In genomic region chr6:112941613-112942012, GRCh38 we compare ENCODE assay signal across 30 cellular contexts.
"Had no signal": no experiment of that assay in that cellular context is flagged by ENCODE, and none has a peak within 500 bp of the region (broad histone marks: within the 10 kb centered on the region; RNA-seq: fewer than 3 reads in every experiment).

No MANE protein-coding gene starts in this region.

- H3K27ac Mint-ChIP-seq: activated B cell treated with CpG ODN at 0.5 μM for 24 hours; activated CD8-positive, alpha-beta T cell treated with anti-CD3 and anti-CD28 coated beads for 36 hours; activated naive CD4-positive, alpha-beta T cell treated with anti-CD3 and anti-CD28 coated beads for 36 hours; activated naive CD4-positive, alpha-beta T cell treated with anti-CD3 and anti-CD28 coated beads, Interleukin-2, amount 50 U/mL, for 24 hours; activated naive CD8-positive, alpha-beta T cell treated with anti-CD3 and anti-CD28 coated beads for 36 hours; activated naive CD8-positive, alpha-beta T cell treated with anti-CD3 and anti-CD28 coated beads, Interleukin-2, amount 50 U/mL, for 24 hours; activated T-helper 1 cell treated with anti-CD3 and anti-CD28 coated beads, Interleukin-12 subunit alpha, Interleukin-12 subunit beta, Interleukin-2, Interleukin-4 antibody, amounts not matched to agents 30 ng/mL and 10 ng/mL and 1 ng/mL, durations not matched to agents 14 hours and 24 hours and 36 hours; activated T-helper 2 cell treated with anti-CD3 and anti-CD28 coated beads, Interferon-gamma antibody, Interleukin-2, Interleukin-4, amounts not matched to agents 10 μg/mL and 5 μg/mL and 100 μg/mL, durations not matched to agents 14 hours and 24 hours and 36 hours; T-helper 17 cell; T-helper 2 cell treated with Interferon-gamma antibody and Interleukin-4, amounts not matched to agents 5 μg/mL and 100 μg/mL, for 36 hours had no signal

- H3K9me3 Mint-ChIP-seq: activated B cell treated with CpG ODN at 0.5 μM for 24 hours; activated CD8-positive, alpha-beta T cell treated with anti-CD3 and anti-CD28 coated beads for 36 hours; activated naive CD4-positive, alpha-beta T cell treated with anti-CD3 and anti-CD28 coated beads for 36 hours; activated naive CD4-positive, alpha-beta T cell treated with anti-CD3 and anti-CD28 coated beads, Interleukin-2, amount 50 U/mL, for 24 hours; activated naive CD8-positive, alpha-beta T cell treated with anti-CD3 and anti-CD28 coated beads for 36 hours; activated T-cell treated with anti-CD3 and anti-CD28 coated beads, Interleukin-2, amount 50 U/mL, for 4 hours; activated T-helper 1 cell treated with anti-CD3 and anti-CD28 coated beads, Interleukin-12 subunit alpha, Interleukin-12 subunit beta, Interleukin-2, Interleukin-4 antibody, amounts not matched to agents 30 ng/mL and 10 ng/mL and 1 ng/mL, durations not matched to agents 14 hours and 24 hours and 36 hours; activated T-helper 2 cell treated with anti-CD3 and anti-CD28 coated beads, Interferon-gamma antibody, Interleukin-2, Interleukin-4, amounts not matched to agents 10 μg/mL and 5 μg/mL and 100 μg/mL, durations not matched to agents 14 hours and 24 hours and 36 hours; T-helper 2 cell treated with Interferon-gamma antibody and Interleukin-4, amounts not matched to agents 5 μg/mL and 100 μg/mL, for 36 hours had no signal

- H3K4me1 ChIP-seq: esophagus squamous epithelium, foreskin keratinocyte, gastrocnemius medialis had no signal

- H3K27me3 ChIP-seq: body of pancreas, esophagus squamous epithelium, foreskin keratinocyte, gastrocnemius medialis, heart right ventricle had no signal

- H3K27me3 Mint-ChIP-seq: activated B cell treated with CpG ODN at 0.5 μM for 24 hours; activated CD8-positive, alpha-beta T cell treated with anti-CD3 and anti-CD28 coated beads for 36 hours; activated naive CD4-positive, alpha-beta T cell treated with anti-CD3 and anti-CD28 coated beads, Interleukin-2, amount 50 U/mL, for 24 hours; activated naive CD8-positive, alpha-beta T cell treated with anti-CD3 and anti-CD28 coated beads for 36 hours; activated naive CD8-positive, alpha-beta T cell treated with anti-CD3 and anti-CD28 coated beads, Interleukin-2, amount 50 U/mL, for 24 hours; T-helper 17 cell had no signal

- H3K9me3 ChIP-seq: body of pancreas, esophagus squamous epithelium, gastrocnemius medialis, heart right ventricle had no signal

- H3K4me1 Mint-ChIP-seq: activated B cell treated with CpG ODN at 0.5 μM for 24 hours; activated naive CD4-positive, alpha-beta T cell treated with anti-CD3 and anti-CD28 coated beads, Interleukin-2, amount 50 U/mL, for 24 hours; activated naive CD8-positive, alpha-beta T cell treated with anti-CD3 and anti-CD28 coated beads for 36 hours; activated naive CD8-positive, alpha-beta T cell treated with anti-CD3 and anti-CD28 coated beads, Interleukin-2, amount 50 U/mL, for 24 hours; T-helper 17 cell had no signal

- DNase-seq: activated B cell treated with CpG ODN at 0.5 μM for 24 hours; activated CD4-positive, alpha-beta T cell treated with anti-CD3 and anti-CD28 coated beads for 48 hours; activated CD4-positive, alpha-beta T cell treated with anti-CD3 and anti-CD28 coated beads, Interleukin-2, amount 50 U/mL, for 1 hour; activated CD4-positive, alpha-beta T cell treated with anti-CD3 and anti-CD28 coated beads, Interleukin-2, amount 50 U/mL, for 48 hours; activated CD8-positive, alpha-beta memory T cell treated with anti-CD3 and anti-CD28 coated beads for 24 hours; activated CD8-positive, alpha-beta T cell treated with anti-CD3 and anti-CD28 coated beads for 36 hours; activated effector memory CD4-positive, alpha-beta T cell treated with anti-CD3 and anti-CD28 coated beads, Interleukin-2, amount 50 U/mL, for 16 hours; activated naive CD4-positive, alpha-beta T cell treated with anti-CD3 and anti-CD28 coated beads for 36 hours; activated naive CD8-positive, alpha-beta T cell treated with anti-CD3 and anti-CD28 coated beads for 36 hours; activated naive CD8-positive, alpha-beta T cell treated with anti-CD3 and anti-CD28 coated beads, Interleukin-2, amount 50 U/mL, for 24 hours; activated T-cell treated with anti-CD3 and anti-CD28 coated beads, Interleukin-2, amount 50 U/mL, for 4 hours; amniotic stem cell; anterior cingulate cortex; body of pancreas; caudate nucleus; cortex of kidney; effector CD8-positive, alpha-beta T cell; esophagus squamous epithelium; foreskin keratinocyte; gastrocnemius medialis; heart right ventricle; T-helper 1 cell; T-helper 17 cell; T1000; WERI-Rb-1 had no signal

- H3K36me3 ChIP-seq: esophagus squamous epithelium, gastrocnemius medialis, heart right ventricle, WERI-Rb-1 had no signal

- H3K4me3 ChIP-seq: body of pancreas, esophagus squamous epithelium, gastrocnemius medialis, heart right ventricle had no signal

- H3K36me3 Mint-ChIP-seq: activated naive CD4-positive, alpha-beta T cell treated with anti-CD3 and anti-CD28 coated beads, Interleukin-2, amount 50 U/mL, for 24 hours; activated naive CD8-positive, alpha-beta T cell treated with anti-CD3 and anti-CD28 coated beads for 36 hours had no signal

- H3K4me3 Mint-ChIP-seq: activated B cell treated with CpG ODN at 0.5 μM for 24 hours; activated CD8-positive, alpha-beta T cell treated with anti-CD3 and anti-CD28 coated beads for 36 hours; activated naive CD4-positive, alpha-beta T cell treated with anti-CD3 and anti-CD28 coated beads for 36 hours; activated naive CD4-positive, alpha-beta T cell treated with anti-CD3 and anti-CD28 coated beads, Interleukin-2, amount 50 U/mL, for 24 hours; activated naive CD8-positive, alpha-beta T cell treated with anti-CD3 and anti-CD28 coated beads for 36 hours; activated naive CD8-positive, alpha-beta T cell treated with anti-CD3 and anti-CD28 coated beads, Interleukin-2, amount 50 U/mL, for 24 hours; activated T-cell treated with anti-CD3 and anti-CD28 coated beads, Interleukin-2, amount 50 U/mL, for 4 hours; activated T-helper 1 cell treated with anti-CD3 and anti-CD28 coated beads, Interleukin-12 subunit alpha, Interleukin-12 subunit beta, Interleukin-2, Interleukin-4 antibody, amounts not matched to agents 30 ng/mL and 10 ng/mL and 1 ng/mL, durations not matched to agents 14 hours and 24 hours and 36 hours; T-helper 17 cell; T-helper 2 cell treated with Interferon-gamma antibody and Interleukin-4, amounts not matched to agents 5 μg/mL and 100 μg/mL, for 36 hours had no signal

- H3K27ac ChIP-seq: body of pancreas, epithelial cell of prostate, esophagus squamous epithelium, foreskin keratinocyte, gastrocnemius medialis, heart right ventricle, WERI-Rb-1 had no signal
